In genomic region chr17:30477083-30477757, GRCh38 we compare ENCODE assay signal across 8 cellular contexts. TPM values are rescaled to one million over a fixed set of nuclear protein-coding genes. Genes with fewer than 3 reads are reported as not detected.
DNase-seq lines count a peak whose midpoint lies in the region; ATAC-seq and TF ChIP-seq lines count a peak whose summit lies in the region.

Gene GOSR1 (plus strand): TSS chr17:30477408. CDS start chr17:30477434, 26 bp downstream.

- 0 out of 2 replicates have a peak, but pooled peaks cover 27% of the 10 kb centered on the region for H4K20me1 ChIP-seq in BLaER1

- intact Hi-C loops in colonic mucosa (cut with DNase I) = loop anchor here (10.0 kb wide), 1 partner anchor 132 kb away; no protein-coding TSS in a partner anchor

- H3K4me3 ChIP-seq in BLaER1 (peak within 1 kb of the TSS; percentile 84), colonic mucosa (peak within 1 kb of the TSS; percentile 97)

- peaks cover 34% of the 10 kb centered on the region for H3K36me3 ChIP-seq in BLaER1
- H3K36me3 ChIP-seq in colonic mucosa = no peaks in the 10 kb centered on the region

- H3K4me2 ChIP-seq in BLaER1 = peak within 1 kb of the TSS; percentile 86

- H3K9ac ChIP-seq in BLaER1 = peak within 1 kb of the TSS; percentile 97
- H3K9ac ChIP-seq in colonic mucosa (ENCODE audit: low read depth in 2 of 2, low read length in 2 of 2) = peak within 1 kb of the TSS; percentile 86 to 96

- H3K9me3 ChIP-seq in BLaER1 = no peaks in the 10 kb centered on the region
- no peaks in the 10 kb centered on the region for H3K9me3 ChIP-seq in colonic mucosa

- H3K27me3 ChIP-seq in BLaER1 (no peaks in the 10 kb centered on the region), colonic mucosa (no peaks in the 10 kb centered on the region)

- TF ChIP-seq CTCF in colonic mucosa (IDR thresholded peaks at IDR 0.05) = peak; percentile 63

- peak; percentile 93 for ATAC-seq in HG03442 (IDR thresholded peaks at IDR 0.05; ENCODE audit: unreplicated experiment)

- H3K4me1 ChIP-seq in BLaER1 (peaks cover 18% of the 10 kb centered on the region), colonic mucosa (peaks cover 6% of the 10 kb centered on the region)

- peak; percentile 80 for DNase-seq in GM19238 (ENCODE audit: insufficient read length, low spot score)
- DNase-seq in NCI-H524 (lab: John Stamatoyannopoulos, UW) = peak; percentile 94 to 98
- DNase-seq in activated CD4-positive, alpha-beta T cell treated with anti-CD3 and anti-CD28 coated beads for 48 hours = peak; percentile 96
- DNase-seq in colonic mucosa = peak; percentile 95
- peak; percentile 96 for DNase-seq in kidney tubule cell (ENCODE audit: low spot score)
- peak; percentile 81 to 88 (median 86) for DNase-seq in stimulated activated CD4-positive, alpha-beta T cell treated with anti-CD3 and anti-CD28 coated beads, Interleukin-1b, Interleukin-23, amount 100 ng/mL, for 24 hours (ENCODE audit: low read depth in 4 of 4, low spot score in 1 of 4)

- H3K27ac ChIP-seq in BLaER1 (peak within 1 kb of the TSS; percentile 96), colonic mucosa (peak within 1 kb of the TSS; percentile 80)

RNA-seq across cellular contexts. Expression of gene GOSR1, which starts in this region (rescaled TPM):
- 10 to 100 TPM; 48.7 to 53.9 TPM for total RNA-seq in colonic mucosa

Comparison
In these comparisons a context has a peak if more than half of its experiments do, and no peak if none do; other contexts are left out.
1. Peak in every context shown above with its lines: DNase-seq, ATAC-seq, H3K4me3 ChIP-seq and H3K27ac ChIP-seq.